30 cellular contexts compared by ENCODE assay signal in genomic region chr10:22367471-22367870, GRCh38. TPM values are rescaled to one million over a fixed set of nuclear protein-coding genes. Genes with fewer than 3 reads are reported as not detected.
DNase-seq lines count a peak whose midpoint lies in the region; ATAC-seq, FAIRE-seq and TF ChIP-seq lines count a peak whose summit lies in the region.
"Had no signal": no experiment of that assay in that cellular context is flagged by ENCODE, and none has a peak within 500 bp of the region (broad histone marks: within the 10 kb centered on the region; RNA-seq: fewer than 3 reads in every experiment).

No MANE protein-coding gene starts in this region.

- ATAC-seq in activated CD8-positive, alpha-beta memory T cell treated with anti-CD3 and anti-CD28 coated beads, Interleukin-2, amount 10 ng/mL, durations not matched to agents 7 days and 5 days, result peak; percentile 70
- peak; percentile 24 for ATAC-seq in central memory CD8-positive, alpha-beta T cell (replicated peaks; ENCODE audit: extremely low read depth, poor library complexity, severe bottlenecking)
- ATAC-seq: gastroesophageal sphincter, HepG2, left lung, Panc1, psoas muscle had no signal

- no peak overlapping the region for H3K9ac ChIP-seq in SK-N-MC (ENCODE audit: insufficient read length)
- H3K9ac ChIP-seq in mammary epithelial cell (ENCODE audit: insufficient read depth, low read length), result no peak overlapping the region

- H2AFZ ChIP-seq in mammary epithelial cell (ENCODE audit: low read depth, low read length), result no peak overlapping the region

- H3K27me3 ChIP-seq in mammary epithelial cell (ENCODE audit: insufficient read depth, low read length), result peaks cover 6% of the 10 kb centered on the region
- H3K27me3 ChIP-seq: brain microvascular endothelial cell, transverse colon had no signal

- H3K9me3 ChIP-seq in SK-N-MC (ENCODE audit: low read depth, low read length) (no peaks in the 10 kb centered on the region), mammary epithelial cell (replicated peaks; ENCODE audit: insufficient read depth, low read length) (no peaks in the 10 kb centered on the region)
- H3K9me3 ChIP-seq: gastroesophageal sphincter, left lung, psoas muscle, transverse colon had no signal

- no peaks in the 10 kb centered on the region for H3K36me3 ChIP-seq in SK-N-MC (ENCODE audit: insufficient read depth, low read length)
- H3K36me3 ChIP-seq in mammary epithelial cell (ENCODE audit: insufficient read depth, low read length), result no peaks in the 10 kb centered on the region
- H3K36me3 ChIP-seq: brain microvascular endothelial cell, gastroesophageal sphincter, left lung, transverse colon, WERI-Rb-1 had no signal

- H3K27me3 Mint-ChIP-seq in activated CD8-positive, alpha-beta memory T cell treated with anti-CD3 and anti-CD28 coated beads, Interleukin-2, amount 10 ng/mL, durations not matched to agents 7 days and 5 days, result no peaks in the 10 kb centered on the region
- peaks cover 12% of the 10 kb centered on the region for H3K27me3 Mint-ChIP-seq in central memory CD8-positive, alpha-beta T cell
- no peaks in the 10 kb centered on the region for H3K27me3 Mint-ChIP-seq in endothelial cell (ENCODE audit: unreplicated experiment)
- H3K27me3 Mint-ChIP-seq: naive B cell had no signal

- no peaks in the 10 kb centered on the region for H3K79me2 ChIP-seq in mammary epithelial cell (ENCODE audit: insufficient read depth, low read length)

- no peak for TF ChIP-seq CTCF in mammary epithelial cell (conservative IDR thresholded peaks at IDR 0.05 in 1 of 2, IDR thresholded peaks at IDR 0.05 in 1 of 2; ENCODE audit: extremely low read depth in 1 of 2, insufficient read depth in 1 of 2, low read depth in 1 of 2, low read length in 2 of 2)
- TF ChIP-seq CTCF in endothelial cell (IDR thresholded peaks at IDR 0.05; ENCODE audit: unreplicated experiment), result no peak

- peaks cover 42% of the 10 kb centered on the region for H3K4me1 Mint-ChIP-seq in activated CD8-positive, alpha-beta memory T cell treated with anti-CD3 and anti-CD28 coated beads, Interleukin-2, amount 10 ng/mL, durations not matched to agents 7 days and 5 days
- H3K4me1 Mint-ChIP-seq in central memory CD8-positive, alpha-beta T cell, result peaks cover 14% of the 10 kb centered on the region
- H3K4me1 Mint-ChIP-seq in endothelial cell (ENCODE audit: unreplicated experiment), result no peaks in the 10 kb centered on the region

- H4K20me1 ChIP-seq in mammary epithelial cell (ENCODE audit: insufficient read depth, low read length), result no peaks in the 10 kb centered on the region

- DNase-seq in activated CD8-positive, alpha-beta memory T cell treated with anti-CD3 and anti-CD28 coated beads, Interleukin-2, amount 10 ng/mL, durations not matched to agents 7 days and 5 days, result no peak
- no peak for DNase-seq in activated CD8-positive, alpha-beta memory T cell treated with anti-CD3 and anti-CD28 coated beads, Interleukin-2, amount 50 U/mL, for 4 hours
- no peak for DNase-seq in GM19239 (ENCODE audit: insufficient read length, low spot score)
- DNase-seq in SK-N-MC (ENCODE audit: low read depth, low spot score), result no peak
- DNase-seq in central memory CD8-positive, alpha-beta T cell (ENCODE audit: low spot score in 2 of 2), result no peak
- DNase-seq in mammary epithelial cell, result no peak
- DNase-seq in NAMALWA (ENCODE audit: low spot score), result no peak
- no peak for DNase-seq in endothelial cell (ENCODE audit: low spot score)
- DNase-seq: activated CD8-positive, alpha-beta memory T cell treated with anti-CD3 and anti-CD28 coated beads for 24 hours; amniotic stem cell; brain microvascular endothelial cell; DMS153; left lung; naive B cell; NCI-H1092; NCI-H187 treated with DMSO at 0.1 percent for 48 hours; NCI-H524 treated with DMSO at 0.1 percent for 48 hours; nucleus accumbens; psoas muscle; SHP77; T-helper 9 cell; transverse colon; WERI-Rb-1 had no signal

- CTCF ChIA-PET in activated CD8-positive, alpha-beta memory T cell treated with anti-CD3 and anti-CD28 coated beads, Interleukin-2, amount 10 ng/mL, durations not matched to agents 7 days and 5 days (lab: Charles Lee), result interaction anchor here (1.0 kb wide), 1 partner anchor 374 kb away, joined by 3 read pairs; no protein-coding TSS in a partner anchor
- CTCF ChIA-PET in mammary epithelial cell (lab: Charles Lee; ENCODE audit: low non-redundant PET), result no interaction called here

- peak overlapping the region; percentile 82 for H3K27ac Mint-ChIP-seq in activated CD8-positive, alpha-beta memory T cell treated with anti-CD3 and anti-CD28 coated beads, Interleukin-2, amount 10 ng/mL, durations not matched to agents 7 days and 5 days
- H3K27ac Mint-ChIP-seq in central memory CD8-positive, alpha-beta T cell (ENCODE audit: low read depth), result peak overlapping the region; percentile 41
- H3K27ac Mint-ChIP-seq in endothelial cell (ENCODE audit: unreplicated experiment), result no peak overlapping the region

- H3K27ac ChIP-seq in SK-N-MC (peak overlapping the region; percentile 77), mammary epithelial cell (ENCODE audit: insufficient read depth, low read depth, low read length) (no peak overlapping the region)
- H3K27ac ChIP-seq: brain microvascular endothelial cell, gastroesophageal sphincter, left lung, psoas muscle, transverse colon, WERI-Rb-1 had no signal

- peak overlapping the region; percentile 43 for H3K4me3 Mint-ChIP-seq in activated CD8-positive, alpha-beta memory T cell treated with anti-CD3 and anti-CD28 coated beads, Interleukin-2, amount 10 ng/mL, durations not matched to agents 7 days and 5 days
- H3K4me3 Mint-ChIP-seq in central memory CD8-positive, alpha-beta T cell, result no peak overlapping the region
- no peak overlapping the region for H3K4me3 Mint-ChIP-seq in endothelial cell (ENCODE audit: unreplicated experiment)
- H3K4me3 Mint-ChIP-seq: naive B cell had no signal

- BruUV-seq in mammary epithelial cell (replicated peaks; lab: Mats Ljungman, UMichigan), result no TSS peak

- peak; percentile 84 for FAIRE-seq in GM19239 (lab: Jason Lieb, UNC)
- FAIRE-seq: endothelial cell of umbilical vein, HepG2 had no signal

- intact Hi-C loops in mammary epithelial cell (cut with micrococcal nuclease), result no loop called here

- dilution Hi-C loops in mammary epithelial cell (cut with HindIII; ENCODE audit: low sequenced_read_pairs), result no loop called here

- H3K4me1 ChIP-seq in mammary epithelial cell (ENCODE audit: insufficient read depth, low read length), result no peaks in the 10 kb centered on the region
- H3K4me1 ChIP-seq: gastroesophageal sphincter, psoas muscle, transverse colon had no signal

- in situ Hi-C loops in mammary epithelial cell (cut with MboI; ENCODE audit: low sequenced_read_pairs in 2 of 2), result no loop called here

- peaks cover 11% of the 10 kb centered on the region for H3K36me3 Mint-ChIP-seq in activated CD8-positive, alpha-beta memory T cell treated with anti-CD3 and anti-CD28 coated beads, Interleukin-2, amount 10 ng/mL, durations not matched to agents 7 days and 5 days
- no peaks in the 10 kb centered on the region for H3K36me3 Mint-ChIP-seq in central memory CD8-positive, alpha-beta T cell (ENCODE audit: insufficient read depth)
- no peaks in the 10 kb centered on the region for H3K36me3 Mint-ChIP-seq in endothelial cell (ENCODE audit: low read depth, unreplicated experiment)
- H3K36me3 Mint-ChIP-seq: naive B cell had no signal

- 95% methylated on average over 1 of the region's 1 CpG for WGBS in mammary epithelial cell (ENCODE audit: low coverage, missing lambda C conversion rate)

- no peaks in the 10 kb centered on the region for H3K9me3 Mint-ChIP-seq in activated CD8-positive, alpha-beta memory T cell treated with anti-CD3 and anti-CD28 coated beads, Interleukin-2, amount 10 ng/mL, durations not matched to agents 7 days and 5 days (ENCODE audit: low read depth)
- no peaks in the 10 kb centered on the region for H3K9me3 Mint-ChIP-seq in central memory CD8-positive, alpha-beta T cell
- no peaks in the 10 kb centered on the region for H3K9me3 Mint-ChIP-seq in endothelial cell (ENCODE audit: unreplicated experiment)
- H3K9me3 Mint-ChIP-seq: naive B cell had no signal

- no peak overlapping the region for H3K4me2 ChIP-seq in mammary epithelial cell (ENCODE audit: insufficient read depth, low read depth, low read length)

- no peak overlapping the region for H3K4me3 ChIP-seq in SK-N-MC
- H3K4me3 ChIP-seq in mammary epithelial cell (replicated peaks in 1 of 3; ENCODE audit: insufficient read depth in 1 of 3, low read depth in 2 of 3, low read length in 3 of 3), result no peak overlapping the region
- H3K4me3 ChIP-seq: gastroesophageal sphincter, left lung, psoas muscle, transverse colon had no signal

RNA-seq across cellular contexts. Expression of gene SPAG6, which starts 22.2 kb away (rescaled TPM):
- 1 to 10 TPM; 3.7 to 6.0 TPM for total RNA-seq in activated CD8-positive, alpha-beta memory T cell treated with anti-CD3 and anti-CD28 coated beads, Interleukin-2, amount 10 ng/mL, durations not matched to agents 7 days and 5 days
- total RNA-seq in mammary epithelial cell, result not detected
- polyA plus RNA-seq in mammary epithelial cell, result not detected
- polyA minus RNA-seq in mammary epithelial cell, result not detected
- total RNA-seq in endothelial cell (ENCODE audit: unreplicated experiment), result 0.46 TPM
- total RNA-seq: chondrocyte, endothelial cell of umbilical vein, fibroblast of lung, gastroesophageal sphincter, HepG2, LHCN-M2, transverse colon had no signal
- polyA plus RNA-seq: endothelial cell of umbilical vein, fibroblast of lung, HepG2, psoas muscle had no signal

RNA-seq across cellular contexts. Expression of gene BMI1, which starts 46.6 kb away (rescaled TPM):
- total RNA-seq in activated CD8-positive, alpha-beta memory T cell treated with anti-CD3 and anti-CD28 coated beads, Interleukin-2, amount 10 ng/mL, durations not matched to agents 7 days and 5 days, result 10 to 100 TPM; 45.9 to 74.6 TPM
- total RNA-seq in mammary epithelial cell (10 to 100 TPM; 35.5 to 42.0 TPM), endothelial cell (ENCODE audit: unreplicated experiment) (23.6 TPM)
- 19.0 TPM for polyA plus RNA-seq in mammary epithelial cell
- polyA minus RNA-seq in mammary epithelial cell, result 90.3 TPM

RNA-seq across cellular contexts. Expression of gene COMMD3, which starts 51.3 kb away (rescaled TPM):
- 100 to 1,000 TPM in 1 of 2 experiments, 10 to 100 TPM in 1; 70.6 to 103 TPM for total RNA-seq in activated CD8-positive, alpha-beta memory T cell treated with anti-CD3 and anti-CD28 coated beads, Interleukin-2, amount 10 ng/mL, durations not matched to agents 7 days and 5 days
- total RNA-seq in mammary epithelial cell (10 to 100 TPM; 26.7 to 48.5 TPM), endothelial cell (ENCODE audit: unreplicated experiment) (42.3 TPM)
- polyA plus RNA-seq in mammary epithelial cell, result 22.5 TPM
- polyA minus RNA-seq in mammary epithelial cell, result 16.0 TPM
